ENCODE assay signal across 21 cellular contexts in genomic region chr5:86137297-86137696, GRCh38.
"Had no signal": no experiment of that assay in that cellular context is flagged by ENCODE, and none has a peak within 500 bp of the region (broad histone marks: within the 10 kb centered on the region; RNA-seq: fewer than 3 reads in every experiment).

No MANE protein-coding gene starts in this region.

- H3K4me3 ChIP-seq: gastrocnemius medialis, lung, ovary, psoas muscle, skin epidermis, thoracic aorta, tibial nerve, upper lobe of left lung had no signal

- H3K27ac Mint-ChIP-seq: effector memory CD8-positive, alpha-beta T cell; memory B cell; natural killer cell; stimulated activated naive B cell treated with anti-CD40 and anti-IgM and Interleukin-4, amounts not matched to agents 10 μg/mL and 1 μg/mL and 100 μg/mL, for 72 hours; stimulated activated naive CD8-positive, alpha-beta T cell treated with anti-CD3 and anti-CD28 coated beads, Interleukin-15, Interleukin-2, amounts not matched to agents 100 ng/mL and 50 ng/mL, for 24 hours had no signal

- H3K27me3 Mint-ChIP-seq: effector memory CD8-positive, alpha-beta T cell; memory B cell; stimulated activated naive B cell treated with anti-CD40 and anti-IgM and Interleukin-4, amounts not matched to agents 10 μg/mL and 1 μg/mL and 100 μg/mL, for 72 hours; stimulated activated naive CD8-positive, alpha-beta T cell treated with anti-CD3 and anti-CD28 coated beads, Interleukin-15, Interleukin-2, amounts not matched to agents 100 ng/mL and 50 ng/mL, for 24 hours had no signal

- H3K27me3 ChIP-seq: gastrocnemius medialis, ovary, tibial nerve, upper lobe of left lung had no signal

- H3K9me3 ChIP-seq: gastrocnemius medialis, ovary, psoas muscle, thoracic aorta, tibial nerve, upper lobe of left lung had no signal

- ATAC-seq: effector memory CD8-positive, alpha-beta T cell; gastrocnemius medialis; left lobe of liver; natural killer cell; psoas muscle; right cardiac atrium; stimulated activated naive B cell treated with anti-CD40 and anti-IgM and Interleukin-4, amounts not matched to agents 10 μg/mL and 1 μg/mL and 100 μg/mL, for 72 hours had no signal

- H3K36me3 Mint-ChIP-seq: memory B cell; natural killer cell; stimulated activated naive B cell treated with anti-CD40 and anti-IgM and Interleukin-4, amounts not matched to agents 10 μg/mL and 1 μg/mL and 100 μg/mL, for 72 hours had no signal

- H3K9me3 Mint-ChIP-seq: stimulated activated naive CD8-positive, alpha-beta T cell treated with anti-CD3 and anti-CD28 coated beads, Interleukin-15, Interleukin-2, amounts not matched to agents 100 ng/mL and 50 ng/mL, for 24 hours had no signal

- H3K4me3 Mint-ChIP-seq: effector memory CD8-positive, alpha-beta T cell; memory B cell; natural killer cell; stimulated activated naive B cell treated with anti-CD40 and anti-IgM and Interleukin-4, amounts not matched to agents 10 μg/mL and 1 μg/mL and 100 μg/mL, for 72 hours; stimulated activated naive CD8-positive, alpha-beta T cell treated with anti-CD3 and anti-CD28 coated beads, Interleukin-15, Interleukin-2, amounts not matched to agents 100 ng/mL and 50 ng/mL, for 24 hours had no signal

- FAIRE-seq: urothelium cell line had no signal

- DNase-seq: cortex of kidney; effector memory CD8-positive, alpha-beta T cell; gastrocnemius medialis; head of caudate nucleus; natural killer cell; occipital lobe; ovary; psoas muscle; right cardiac atrium; stimulated activated CD4-positive, alpha-beta T cell treated with anti-CD3 and anti-CD28 coated beads, Interleukin-15, amount 100 ng/mL, for 24 hours; stimulated activated CD4-positive, alpha-beta T cell treated with anti-CD3 and anti-CD28 coated beads, Interleukin-2, amount 100 ng/mL, for 48 hours; stimulated activated naive B cell treated with anti-CD40 and anti-IgM and Interleukin-4, amounts not matched to agents 10 μg/mL and 1 μg/mL and 100 μg/mL, for 72 hours had no signal

- H3K36me3 ChIP-seq: gastrocnemius medialis, ovary, thoracic aorta, tibial nerve, upper lobe of left lung had no signal

- H3K27ac ChIP-seq: gastrocnemius medialis, ovary, psoas muscle, skin epidermis, thoracic aorta, tibial nerve, upper lobe of left lung had no signal

- H3K4me1 ChIP-seq: gastrocnemius medialis, psoas muscle, tibial nerve, upper lobe of left lung had no signal

- H3K4me1 Mint-ChIP-seq: memory B cell; natural killer cell; stimulated activated naive B cell treated with anti-CD40 and anti-IgM and Interleukin-4, amounts not matched to agents 10 μg/mL and 1 μg/mL and 100 μg/mL, for 72 hours had no signal
